ENCODE assay signal across 8 cellular contexts in genomic region chrX:134548844-134549205, GRCh38.
DNase-seq lines count a peak whose midpoint lies in the region; ATAC-seq and TF ChIP-seq lines count a peak whose summit lies in the region.

No MANE protein-coding gene starts in this region.

- H3K9ac ChIP-seq in duodenal mucosa (ENCODE audit: low read depth in 1 of 2, low read length in 2 of 2), result no peak overlapping the region

- H3K4me1 ChIP-seq in duodenal mucosa (ENCODE audit: control insufficient read depth in 1 of 2, insufficient read depth in 2 of 2, low read length in 2 of 2) (peaks cover 7 to 12% of the 10 kb centered on the region in 2 donors), neuron (ENCODE audit: insufficient read depth, low read length) (peaks cover 8% of the 10 kb centered on the region)

- H3K27ac ChIP-seq in C4-2B (peak overlapping the region; percentile 73), duodenal mucosa (ENCODE audit: low read depth, low read length) (no peak overlapping the region)

- TF ChIP-seq CTCF in C4-2B (conservative IDR thresholded peaks at IDR 0.05) (no peak), LNCaP clone FGC (IDR thresholded peaks at IDR 0.05; ENCODE audit: control insufficient read depth, extremely low read depth, insufficient read depth) (no peak)

- H3K4me3 ChIP-seq in LNCaP clone FGC (ENCODE audit: low read depth, low read length), result peak overlapping the region; percentile 62
- H3K4me3 ChIP-seq in duodenal mucosa (ENCODE audit: low read depth in 1 of 2, low read length in 2 of 2), result peak overlapping the region; percentile 62 to 63
- H3K4me3 ChIP-seq in neuron (ENCODE audit: low read length), result peak overlapping the region; percentile 67

- ATAC-seq in GM19463 (IDR thresholded peaks at IDR 0.05; ENCODE audit: unreplicated experiment) (no peak), HG03457 (IDR thresholded peaks at IDR 0.05; ENCODE audit: unreplicated experiment) (no peak)

- H2AFZ ChIP-seq in neuron (ENCODE audit: low read depth, low read length), result peak overlapping the region; percentile 90

- DNase-seq in LNCaP clone FGC (ENCODE audit: low read depth) (no peak), NCI-H2029 (lab: John Stamatoyannopoulos, UW) (no peak)
- DNase-seq in stimulated activated CD4-positive, alpha-beta T cell treated with anti-CD3 and anti-CD28 coated beads, Interleukin-1b, Interleukin-23, amount 100 ng/mL, for 48 hours, result no peak

- H3K27me3 ChIP-seq in duodenal mucosa (ENCODE audit: control insufficient read depth in 1 of 2, insufficient read depth in 2 of 2, low read length in 2 of 2) (peaks cover 18 to 46% of the 10 kb centered on the region in 2 donors), neuron (ENCODE audit: insufficient read depth, low read length) (peaks cover 7% of the 10 kb centered on the region)

- no peaks in the 10 kb centered on the region for H3K36me3 ChIP-seq in duodenal mucosa (ENCODE audit: control insufficient read depth in 1 of 2, insufficient read depth in 2 of 2, low read length in 2 of 2)
- no peaks in the 10 kb centered on the region for H3K36me3 ChIP-seq in neuron (ENCODE audit: insufficient read depth, low read length)

- no peaks in the 10 kb centered on the region for H3K9me3 ChIP-seq in duodenal mucosa (ENCODE audit: control insufficient read depth in 1 of 2, low read length in 2 of 2)
- no peaks in the 10 kb centered on the region for H3K9me3 ChIP-seq in neuron (ENCODE audit: low read length)
